20 cellular contexts compared by ENCODE assay signal in genomic region chr4:80386281-80386886, GRCh38. TPM values are rescaled to one million over a fixed set of nuclear protein-coding genes. Genes with fewer than 3 reads are reported as not detected.
"Had no signal": no experiment of that assay in that cellular context is flagged by ENCODE, and none has a peak within 500 bp of the region (broad histone marks: within the 10 kb centered on the region; RNA-seq: fewer than 3 reads in every experiment).

No MANE protein-coding gene starts in this region.

- H3K27me3 ChIP-seq: brain microvascular endothelial cell, cardiac muscle cell had no signal

- H3K4me3 ChIP-seq: cardiac muscle cell had no signal

- DNase-seq: activated CD4-positive, alpha-beta T cell treated with anti-CD3 and anti-CD28 coated beads for 36 hours; activated CD8-positive, alpha-beta memory T cell treated with anti-CD3 and anti-CD28 coated beads, Interleukin-2, amount 50 U/mL, for 48 hours; activated CD8-positive, alpha-beta T cell treated with anti-CD3 and anti-CD28 coated beads, Interleukin-2, amount 10 ng/mL, durations not matched to agents 7 days and 5 days; activated naive CD4-positive, alpha-beta T cell treated with Interleukin-2 at 50 U/mL for 16 hours; activated naive CD8-positive, alpha-beta T cell treated with anti-CD3 and anti-CD28 coated beads for 36 hours; activated T-cell treated with anti-CD3 and anti-CD28 coated beads, Interleukin-2, amount 50 U/mL, for 1 hour; brain microvascular endothelial cell; cerebellar nuclear complex; NCI-H1092; NCI-H2081; NCI-H446; NCI-H524; PC-3; SIG-M5; T-cell; T-helper 2 cell; T1000; WERI-Rb-1 had no signal

- H3K36me3 ChIP-seq: brain microvascular endothelial cell, cardiac muscle cell, WERI-Rb-1 had no signal

- ATAC-seq: activated CD4-positive, alpha-beta T cell treated with anti-CD3 and anti-CD28 coated beads for 36 hours; activated CD8-positive, alpha-beta T cell treated with anti-CD3 and anti-CD28 coated beads, Interleukin-2, amount 10 ng/mL, durations not matched to agents 7 days and 5 days; PC-3; T-cell had no signal

- H3K27ac ChIP-seq: brain microvascular endothelial cell, cardiac muscle cell, KMS-11, WERI-Rb-1 had no signal

RNA-seq across cellular contexts. Expression of gene CFAP299, which starts 50.9 kb away (rescaled TPM):
- total RNA-seq: activated CD4-positive, alpha-beta T cell treated with anti-CD3 and anti-CD28 coated beads for 36 hours; activated CD8-positive, alpha-beta T cell treated with anti-CD3 and anti-CD28 coated beads, Interleukin-2, amount 10 ng/mL, durations not matched to agents 7 days and 5 days; activated naive CD8-positive, alpha-beta T cell treated with anti-CD3 and anti-CD28 coated beads for 36 hours; PC-3 had no signal
